27 cellular contexts compared by ENCODE assay signal in genomic region chr1:246580497-246581047, GRCh38. TPM values are rescaled to one million over a fixed set of nuclear protein-coding genes. Genes with fewer than 3 reads are reported as not detected.
DNase-seq lines count a peak whose midpoint lies in the region; ATAC-seq, FAIRE-seq and TF ChIP-seq lines count a peak whose summit lies in the region.
"Had no signal": no experiment of that assay in that cellular context is flagged by ENCODE, and none has a peak within 500 bp of the region (broad histone marks: within the 10 kb centered on the region; RNA-seq: fewer than 3 reads in every experiment).

No MANE protein-coding gene starts in this region.

- intact Hi-C loops in HepG2 (cut with micrococcal nuclease; ENCODE audit: unreplicated experiment), result no loop called here
- intact Hi-C loops in right lobe of liver (cut with DNase I), result no loop called here
- intact Hi-C loops in GM12878 (cut with micrococcal nuclease; ENCODE audit: unreplicated experiment), result no loop called here
- intact Hi-C loops in activated CD4-positive, alpha-beta T cell treated with anti-CD3 and anti-CD28 coated beads, Interleukin-2, amount 10 ng/mL, durations not matched to agents 24 days and 14 days (cut with micrococcal nuclease), result no loop called here

- no peaks in the 10 kb centered on the region for H3K9me3 Mint-ChIP-seq in nephron
- H3K9me3 Mint-ChIP-seq in activated CD4-positive, alpha-beta T cell treated with anti-CD3 and anti-CD28 coated beads, Interleukin-2, amount 10 ng/mL, durations not matched to agents 24 days and 14 days, result no peaks in the 10 kb centered on the region
- H3K9me3 Mint-ChIP-seq: CD4-positive, alpha-beta memory T cell; immature natural killer cell; T-cell had no signal

- H3K4me2 ChIP-seq in HepG2 (ENCODE audit: low read depth, low read length) (no peak overlapping the region; the same call in 1 of the 2 replicates), GM12878 (ENCODE audit: control insufficient read depth, insufficient read depth) (peak overlapping the region; percentile 81; the same call in 1 of the 2 replicates)

- no peak overlapping the region for H3K4me3 Mint-ChIP-seq in nephron
- H3K4me3 Mint-ChIP-seq in activated CD4-positive, alpha-beta T cell treated with anti-CD3 and anti-CD28 coated beads, Interleukin-2, amount 10 ng/mL, durations not matched to agents 24 days and 14 days, result no peak overlapping the region
- H3K4me3 Mint-ChIP-seq: immature natural killer cell had no signal

- TF ChIP-seq CTCF in HepG2 (CRISPR knock-in tag; IDR thresholded peaks at IDR 0.05), result no peak
- no peak for TF ChIP-seq CTCF in right lobe of liver (IDR thresholded peaks at IDR 0.05)
- no peak for TF ChIP-seq CTCF in GM12878 (IDR thresholded peaks at IDR 0.05 in 2 of 3, conservative IDR thresholded peaks at IDR 0.05 in 1 of 3; ENCODE audit: control insufficient read depth in 2 of 3, extremely low read depth in 1 of 3, insufficient read depth in 1 of 3, low read depth in 3 of 3, low read length in 3 of 3)
- no peak for TF ChIP-seq CTCF in nephron (IDR thresholded peaks at IDR 0.05; ENCODE audit: unreplicated experiment in 3 of 3)

- in situ Hi-C loops in HepG2 (cut with HindIII; ENCODE audit: extremely low pct_ligation_motif_present, low pct_unique_long_range_greater_than_20kb), result no loop called here
- in situ Hi-C loops in GM12878 (cut with MboI), result no loop called here

- FAIRE-seq in HepG2 (lab: Jason Lieb, UNC) (no peak), GM12878 (lab: Jason Lieb, UNC) (no peak)
- FAIRE-seq: urothelium cell line had no signal

- no peak overlapping the region for H2AFZ ChIP-seq in HepG2 (ENCODE audit: low read length)
- H2AFZ ChIP-seq in GM12878 (ENCODE audit: control insufficient read depth, low read depth, low read length), result no peak overlapping the region

- POLR2A ChIA-PET in HepG2 (lab: Yijun Ruan, JAX), result interaction anchor here (3.6 kb wide), 1 partner anchor 14 kb away, joined by 34 read pairs; the partner anchor contains the start of genes CNST and TFB2M
- POLR2A ChIA-PET in GM12878 (lab: Charles Lee), result interaction anchor here (1.7 kb wide), 1 partner anchor 14 kb away, joined by 7 read pairs; the partner anchor contains the start of genes CNST and TFB2M

- H3K27ac ChIP-seq in HepG2 (ENCODE audit: extremely low read length, insufficient read depth, low read length), result no peak overlapping the region
- peak overlapping the region in 1 of 3 donors; percentile 34 for H3K27ac ChIP-seq in right lobe of liver
- peak overlapping the region; percentile 30; the same call in 1 of the 2 replicates for H3K27ac ChIP-seq in GM12878 (ENCODE audit: control insufficient read depth, insufficient read depth)
- H3K27ac ChIP-seq: pancreas, VCaP had no signal

- TF ChIP-seq RAD21 in HepG2 (CRISPR knock-in tag; IDR thresholded peaks at IDR 0.05) (no peak), GM12878 (IDR thresholded peaks at IDR 0.05; ENCODE audit: insufficient read depth, low read depth, low read length) (no peak)

- H3K9ac ChIP-seq in HepG2 (ENCODE audit: insufficient read depth, low read depth, low read length), result no peak overlapping the region
- no peak overlapping the region for H3K9ac ChIP-seq in GM12878 (ENCODE audit: control insufficient read depth, insufficient read depth, low read length)

- H3K4me1 Mint-ChIP-seq in nephron, result peaks cover 60% of the 10 kb centered on the region
- H3K4me1 Mint-ChIP-seq in activated CD4-positive, alpha-beta T cell treated with anti-CD3 and anti-CD28 coated beads, Interleukin-2, amount 10 ng/mL, durations not matched to agents 24 days and 14 days, result peaks cover 23% of the 10 kb centered on the region

- no peaks in the 10 kb centered on the region for H4K20me1 ChIP-seq in HepG2 (ENCODE audit: insufficient read depth, low read length)
- H4K20me1 ChIP-seq in GM12878 (ENCODE audit: control insufficient read depth, insufficient read depth), result no peaks in the 10 kb centered on the region

- TF ChIP-seq POLR2A in HepG2 (IDR thresholded peaks at IDR 0.05; ENCODE audit: insufficient read depth in 1 of 2, low read depth in 2 of 2, low read length in 2 of 2) (no peak), right lobe of liver (IDR thresholded peaks at IDR 0.05) (no peak), GM12878 (IDR thresholded peaks at IDR 0.05; ENCODE audit: low read depth, low read length) (no peak)

- RAD21 ChIA-PET in GM12878 (lab: Charles Lee; ENCODE audit: unreplicated experiment), result interaction anchor here (1.7 to 2.4 kb wide), 2 partner anchors 11 to 14 kb away, joined by 6 read pairs; no protein-coding TSS in a partner anchor

- peak overlapping the region; percentile 52 to 80 (median 76) for H3K27ac Mint-ChIP-seq in nephron
- no peak overlapping the region for H3K27ac Mint-ChIP-seq in activated CD4-positive, alpha-beta T cell treated with anti-CD3 and anti-CD28 coated beads, Interleukin-2, amount 10 ng/mL, durations not matched to agents 24 days and 14 days
- H3K27ac Mint-ChIP-seq: T-cell had no signal

- H3K79me2 ChIP-seq in HepG2 (ENCODE audit: insufficient read depth, low read length) (peaks cover 47% of the 10 kb centered on the region), GM12878 (ENCODE audit: control insufficient read depth, insufficient read depth, low read length) (peaks cover 41% of the 10 kb centered on the region)

- CTCF ChIA-PET in HepG2 (lab: Yijun Ruan, JAX; ENCODE audit: low intra/inter-chr PET ratio, low total read pairs), result no interaction called here
- CTCF ChIA-PET in GM12878 (lab: Yijun Ruan, JAX), result interaction anchor here (0.8 to 0.9 kb wide), 2 partner anchors 11 to 21 kb away, joined by 3 to 5 read pairs; no protein-coding TSS in a partner anchor

- SMC1A ChIA-PET in GM12878 (lab: Charles Lee; ENCODE audit: uncharacterized antibody, unreplicated experiment), result interaction anchor here (2.4 kb wide), 1 partner anchor 11 kb away, joined by 14 read pairs; no protein-coding TSS in a partner anchor

- no peaks in the 10 kb centered on the region for H3K27me3 Mint-ChIP-seq in nephron (ENCODE audit: low read depth)
- H3K27me3 Mint-ChIP-seq in activated CD4-positive, alpha-beta T cell treated with anti-CD3 and anti-CD28 coated beads, Interleukin-2, amount 10 ng/mL, durations not matched to agents 24 days and 14 days, result no peaks in the 10 kb centered on the region
- H3K27me3 Mint-ChIP-seq: CD4-positive, alpha-beta memory T cell; T-cell had no signal

- BruUV-seq in HepG2 (replicated peaks; lab: Mats Ljungman, UMichigan) (no TSS peak), GM12878 (replicated peaks; lab: Mats Ljungman, UMichigan) (no TSS peak)

- no peak for ATAC-seq in HepG2
- no peak for ATAC-seq in right lobe of liver
- no peak for ATAC-seq in GM12878
- no peak for ATAC-seq in HG03354 (IDR thresholded peaks at IDR 0.05; ENCODE audit: poor library complexity, severe bottlenecking, unreplicated experiment)
- ATAC-seq: lower lobe of right lung; pancreas; stimulated activated naive CD8-positive, alpha-beta T cell treated with anti-CD3 and anti-CD28 coated beads, Interleukin-15, Interleukin-2, amounts not matched to agents 100 U/mL and 50 U/mL, for 24 hours; T-cell had no signal

- no peaks in the 10 kb centered on the region for H3K9me3 ChIP-seq in HepG2 (ENCODE audit: low read length)
- no peaks in the 10 kb centered on the region for H3K9me3 ChIP-seq in right lobe of liver
- no peaks in the 10 kb centered on the region for H3K9me3 ChIP-seq in GM12878 (replicated peaks; ENCODE audit: control insufficient read depth, insufficient read depth, low read length)
- H3K9me3 ChIP-seq: ascending aorta, lower lobe of right lung, pancreas had no signal

- DNase-seq in HepG2 (ENCODE audit: low spot score) (no peak), right lobe of liver (no peak), GM12878 (ENCODE audit: low read depth, low spot score) (no peak), T-helper 1 cell (no peak), NCI-H1694 treated with DMSO at 0.1 percent for 48 hours (lab: John Stamatoyannopoulos, UW) (no peak)
- DNase-seq in activated CD4-positive, alpha-beta T cell treated with anti-CD3 and anti-CD28 coated beads, Interleukin-2, amount 10 ng/mL, durations not matched to agents 24 days and 14 days, result no peak
- DNase-seq: ACHN; activated CD4-positive, alpha-beta T cell treated with anti-CD3 and anti-CD28 coated beads, Interleukin-2, amount 50 U/mL, for 4 hours; activated naive CD4-positive, alpha-beta T cell; cerebellar nuclear complex; effector CD8-positive, alpha-beta T cell; immature natural killer cell; KG1; lower lobe of right lung; NCI-H1048; NCI-H2029; NCI-H345; NK-92 treated with Interleukin-12 subunit alpha and Interleukin-12 subunit beta, amount 100 ng/mL, for 24 hours; pancreas; stimulated activated naive CD8-positive, alpha-beta T cell treated with anti-CD3 and anti-CD28 coated beads, Interleukin-15, Interleukin-2, amounts not matched to agents 100 U/mL and 50 U/mL, for 24 hours; T-cell had no signal

- TF ChIP-seq EP300 in HepG2 (IDR thresholded peaks at IDR 0.05; ENCODE audit: low read depth in 2 of 2, low read length in 2 of 2), result no peak
- no peak for TF ChIP-seq EP300 in HepG2 (CRISPR knock-in tag; IDR thresholded peaks at IDR 0.05; ENCODE audit: borderline replicate concordance)
- TF ChIP-seq EP300 in GM12878 (IDR thresholded peaks at IDR 0.05; ENCODE audit: borderline replicate concordance in 1 of 2, control insufficient read depth in 1 of 2, low read depth in 2 of 2, low read length in 2 of 2), result no peak

- peaks cover 19% of the 10 kb centered on the region for H3K36me3 Mint-ChIP-seq in nephron (ENCODE audit: low read depth)
- H3K36me3 Mint-ChIP-seq in activated CD4-positive, alpha-beta T cell treated with anti-CD3 and anti-CD28 coated beads, Interleukin-2, amount 10 ng/mL, durations not matched to agents 24 days and 14 days (ENCODE audit: low read depth), result peaks cover 21% of the 10 kb centered on the region

- H3K4me3 ChIP-seq in HepG2 (replicated peaks in 1 of 3; ENCODE audit: insufficient read depth in 1 of 3, low read depth in 2 of 3, low read length in 3 of 3), result no peak overlapping the region
- H3K4me3 ChIP-seq in right lobe of liver, result no peak overlapping the region
- H3K4me3 ChIP-seq in GM12878, result no peak overlapping the region
- H3K4me3 ChIP-seq: ascending aorta, lower lobe of right lung, pancreas had no signal

- H3K27me3 ChIP-seq in HepG2 (ENCODE audit: control insufficient read depth in 1 of 2, insufficient read depth in 2 of 2, low read length in 2 of 2), result no peaks in the 10 kb centered on the region
- H3K27me3 ChIP-seq in right lobe of liver, result no peaks in the 10 kb centered on the region
- H3K27me3 ChIP-seq in GM12878 (replicated peaks in 1 of 2; ENCODE audit: control insufficient read depth in 2 of 2, insufficient read depth in 2 of 2, low read length in 1 of 2), result no peaks in the 10 kb centered on the region
- H3K27me3 ChIP-seq: ascending aorta, pancreas had no signal

- H3K36me3 ChIP-seq in HepG2 (replicated peaks in 1 of 2; ENCODE audit: control insufficient read depth in 1 of 2, insufficient read depth in 2 of 2, low read length in 2 of 2), result no peaks in the 10 kb centered on the region; a peak in 1 of 5 replicates
- H3K36me3 ChIP-seq in right lobe of liver, result no peaks in the 10 kb centered on the region
- peaks cover 2 to 7% of the 10 kb centered on the region in 2 experiments; a peak in 3 of 4 replicates for H3K36me3 ChIP-seq in GM12878 (ENCODE audit: control insufficient read depth in 2 of 2, insufficient read depth in 2 of 2, low read length in 1 of 2)
- H3K36me3 ChIP-seq: lower lobe of right lung, pancreas had no signal

- 96% methylated on average over 11 of the region's 11 CpGs for WGBS in HepG2 (ENCODE audit: low lambda C conversion rate)
- 80% methylated on average over 8 of the region's 11 CpGs for WGBS in right lobe of liver (ENCODE audit: insufficient coverage, low coverage, low lambda C conversion rate, missing lambda C conversion rate)
- 84% methylated on average over 11 of the region's 11 CpGs for WGBS in GM12878 (ENCODE audit: insufficient coverage, insufficient replicate concordance, low lambda C conversion rate, missing lambda C conversion rate)

- H3K4me1 ChIP-seq in HepG2 (ENCODE audit: insufficient read depth, low read length), result peaks cover 83% of the 10 kb centered on the region
- peaks cover 0 to 57% (median 14%) of the 10 kb centered on the region in 4 donors for H3K4me1 ChIP-seq in right lobe of liver
- peaks cover 24% of the 10 kb centered on the region for H3K4me1 ChIP-seq in GM12878 (ENCODE audit: control insufficient read depth, insufficient read depth, low read length)

RNA-seq across cellular contexts. Expression of gene CNST, which starts 14.3 kb away (rescaled TPM):
- 12.4 and 15.7 TPM in 2 replicates for total RNA-seq in HepG2 (2016; rRNA removed; fragmentation: Illumina TruSeq; extraction: Trizol)
- 8.5 and 9.1 TPM in 2 replicates for total RNA-seq in HepG2 (2016; cell fraction: cytosol; rRNA removed; fragmentation: Illumina TruSeq; extraction: Trizol; ENCODE audit: low read depth)
- total RNA-seq in HepG2 (2016; cell fraction: insoluble cytoplasmic fraction; rRNA removed; fragmentation: Illumina TruSeq; extraction: Trizol), result 12.0 and 15.5 TPM in 2 replicates
- 7.1 and 7.9 TPM in 2 replicates for total RNA-seq in HepG2 (2016; cell fraction: membrane; rRNA removed; fragmentation: Illumina TruSeq; extraction: Trizol)
- total RNA-seq in HepG2 (2016; cell fraction: nucleus; rRNA removed; fragmentation: Illumina TruSeq; extraction: Trizol), result 12.9 and 18.4 TPM in 2 replicates
- 6.3 and 6.4 TPM in 2 replicates for polyA plus RNA-seq in HepG2 (2011; rRNA removed)
- 3.1 and 5.0 TPM in 2 replicates for polyA plus RNA-seq in HepG2 (2011; cell fraction: cytosol; rRNA removed)
- 5.9 and 6.8 TPM in 2 replicates for polyA plus RNA-seq in HepG2 (2011; cell fraction: nucleus; rRNA removed)
- polyA plus RNA-seq in HepG2 (2012), result 7.3 and 9.2 TPM in 2 replicates
- 1.2 and 1.3 TPM in 2 replicates for polyA plus RNA-seq in HepG2 (2016; cell fraction: cytosol; fragmentation: Illumina TruSeq; extraction: Trizol; ENCODE audit: low read depth)
- 9.3 and 11.1 TPM in 2 replicates for polyA plus RNA-seq in HepG2 (2016; cell fraction: insoluble cytoplasmic fraction; fragmentation: Illumina TruSeq; extraction: Trizol; ENCODE audit: low read depth)
- polyA plus RNA-seq in HepG2 (2016; cell fraction: membrane; fragmentation: Illumina TruSeq; extraction: Trizol; ENCODE audit: low read depth), result 2.1 and 2.4 TPM in 2 replicates
- 14.1 and 14.2 TPM in 2 replicates for polyA plus RNA-seq in HepG2 (2016; cell fraction: nucleus; fragmentation: Illumina TruSeq; extraction: Trizol; ENCODE audit: insufficient read depth, low read depth)
- polyA minus RNA-seq in HepG2 (2011; rRNA and poly(A)+ RNA removed; ENCODE audit: low replicate concordance), result 8.5 and 12.2 TPM in 2 replicates
- 6.3 and 8.2 TPM in 2 replicates for polyA minus RNA-seq in HepG2 (2011; cell fraction: cytosol; rRNA and poly(A)+ RNA removed)
- polyA minus RNA-seq in HepG2 (2011; cell fraction: nucleus; rRNA and poly(A)+ RNA removed), result 35.5 and 40.3 TPM in 2 replicates
- total RNA-seq in right lobe of liver, result 10 to 100 TPM in 5 of 6 experiments, 1 to 10 TPM in 1; 9.8 to 21.7 (median 14.6) TPM
- 56.0 and 62.4 TPM in 2 replicates for total RNA-seq in GM12878 (2013; cell fraction: nucleolus; rRNA removed)
- total RNA-seq in GM12878 (2014; rRNA removed), result 10.6 and 12.0 TPM in 2 replicates
- total RNA-seq in GM12878 (2014; rRNA removed; fragmentation: Illumina TruSeq; extraction: Trizol), result 13.2 and 13.4 TPM in 2 replicates
- 15.6 and 18.8 TPM in 2 replicates for total RNA-seq in GM12878 (2021)
- 4.4 TPM for polyA plus RNA-seq in GM12878 (2011; ENCODE audit: low read depth)
- polyA plus RNA-seq in GM12878 (2011; rRNA removed), result 12.5 and 15.4 TPM in 2 replicates
- 6.3 and 7.4 TPM in 2 replicates for polyA plus RNA-seq in GM12878 (2011; cell fraction: cytosol; rRNA removed)
- 9.5 and 10.1 TPM in 2 replicates for polyA plus RNA-seq in GM12878 (2011; cell fraction: nucleus; rRNA removed)
- 7.1 and 9.0 TPM in 2 replicates for polyA plus RNA-seq in GM12878 (2012)
- 12.1 and 15.8 TPM in 2 replicates for polyA plus RNA-seq in GM12878 (2014; fragmentation: Illumina TruSeq; extraction: Trizol)
- polyA plus RNA-seq in GM12878 (2014; fragmentation: Nextera tagmentation; extraction: Ambion mirVana), result 1 to 10 TPM; 4.8 to 4.9 TPM
- polyA plus RNA-seq in GM12878 (2014; rRNA removed), result 8.9 and 9.4 TPM in 2 replicates
- 10 to 100 TPM; 14.9 to 16.2 TPM for polyA plus RNA-seq in GM12878 (2016; fragmentation: Nextera tagmentation; extraction: Ambion mirVana)
- 18.1 and 43.2 TPM in 2 replicates for polyA minus RNA-seq in GM12878 (2011; rRNA and poly(A)+ RNA removed)
- polyA minus RNA-seq in GM12878 (2011; cell fraction: cytosol; rRNA and poly(A)+ RNA removed), result 6.5 and 9.2 TPM in 2 replicates
- polyA minus RNA-seq in GM12878 (2011; cell fraction: nucleus; rRNA and poly(A)+ RNA removed), result 15.2 and 21.5 TPM in 2 replicates
- total RNA-seq in activated CD4-positive, alpha-beta T cell treated with anti-CD3 and anti-CD28 coated beads, Interleukin-2, amount 10 ng/mL, durations not matched to agents 24 days and 14 days, result 26.4 and 28.5 TPM in 2 replicates

RNA-seq across cellular contexts. Expression of gene TFB2M, which starts 14.5 kb away (rescaled TPM):
- 31.4 and 45.9 TPM in 2 replicates for total RNA-seq in HepG2 (2016; rRNA removed; fragmentation: Illumina TruSeq; extraction: Trizol)
- 8.9 and 9.8 TPM in 2 replicates for total RNA-seq in HepG2 (2016; cell fraction: cytosol; rRNA removed; fragmentation: Illumina TruSeq; extraction: Trizol; ENCODE audit: low read depth)
- total RNA-seq in HepG2 (2016; cell fraction: insoluble cytoplasmic fraction; rRNA removed; fragmentation: Illumina TruSeq; extraction: Trizol), result 32.2 and 43.1 TPM in 2 replicates
- total RNA-seq in HepG2 (2016; cell fraction: membrane; rRNA removed; fragmentation: Illumina TruSeq; extraction: Trizol), result 9.8 and 12.0 TPM in 2 replicates
- total RNA-seq in HepG2 (2016; cell fraction: nucleus; rRNA removed; fragmentation: Illumina TruSeq; extraction: Trizol), result 17.5 and 20.5 TPM in 2 replicates
- 12.0 and 15.7 TPM in 2 replicates for polyA plus RNA-seq in HepG2 (2011; rRNA removed)
- polyA plus RNA-seq in HepG2 (2011; cell fraction: cytosol; rRNA removed), result 7.1 and 10.0 TPM in 2 replicates
- 5.1 and 5.6 TPM in 2 replicates for polyA plus RNA-seq in HepG2 (2011; cell fraction: nucleus; rRNA removed)
- 15.8 and 18.7 TPM in 2 replicates for polyA plus RNA-seq in HepG2 (2012)
- 3.6 and 3.8 TPM in 2 replicates for polyA plus RNA-seq in HepG2 (2016; cell fraction: cytosol; fragmentation: Illumina TruSeq; extraction: Trizol; ENCODE audit: low read depth)
- polyA plus RNA-seq in HepG2 (2016; cell fraction: insoluble cytoplasmic fraction; fragmentation: Illumina TruSeq; extraction: Trizol; ENCODE audit: low read depth), result 39.9 and 41.4 TPM in 2 replicates
- polyA plus RNA-seq in HepG2 (2016; cell fraction: membrane; fragmentation: Illumina TruSeq; extraction: Trizol; ENCODE audit: low read depth), result 6.0 and 6.8 TPM in 2 replicates
- 21.1 and 23.0 TPM in 2 replicates for polyA plus RNA-seq in HepG2 (2016; cell fraction: nucleus; fragmentation: Illumina TruSeq; extraction: Trizol; ENCODE audit: insufficient read depth, low read depth)
- polyA minus RNA-seq in HepG2 (2011; rRNA and poly(A)+ RNA removed; ENCODE audit: low replicate concordance), result 4.7 and 9.6 TPM in 2 replicates
- polyA minus RNA-seq in HepG2 (2011; cell fraction: cytosol; rRNA and poly(A)+ RNA removed), result 5.7 and 6.9 TPM in 2 replicates
- 13.8 and 14.8 TPM in 2 replicates for polyA minus RNA-seq in HepG2 (2011; cell fraction: nucleus; rRNA and poly(A)+ RNA removed)
- 10 to 100 TPM; 13.1 to 24.8 (median 19.6) TPM for total RNA-seq in right lobe of liver
- 13.2 and 16.6 TPM in 2 replicates for total RNA-seq in GM12878 (2013; cell fraction: nucleolus; rRNA removed)
- 25.8 and 26.6 TPM in 2 replicates for total RNA-seq in GM12878 (2014; rRNA removed)
- 23.0 and 26.8 TPM in 2 replicates for total RNA-seq in GM12878 (2014; rRNA removed; fragmentation: Illumina TruSeq; extraction: Trizol)
- total RNA-seq in GM12878 (2021), result 23.3 and 25.2 TPM in 2 replicates
- 11.9 TPM for polyA plus RNA-seq in GM12878 (2011; ENCODE audit: low read depth)
- polyA plus RNA-seq in GM12878 (2011; rRNA removed), result 36.8 and 53.4 TPM in 2 replicates
- 13.9 and 15.7 TPM in 2 replicates for polyA plus RNA-seq in GM12878 (2011; cell fraction: cytosol; rRNA removed)
- polyA plus RNA-seq in GM12878 (2011; cell fraction: nucleus; rRNA removed), result 13.6 and 17.9 TPM in 2 replicates
- 16.4 and 21.3 TPM in 2 replicates for polyA plus RNA-seq in GM12878 (2012)
- 26.4 and 30.2 TPM in 2 replicates for polyA plus RNA-seq in GM12878 (2014; fragmentation: Illumina TruSeq; extraction: Trizol)
- polyA plus RNA-seq in GM12878 (2014; fragmentation: Nextera tagmentation; extraction: Ambion mirVana), result 10 to 100 TPM; 47.2 to 66.0 TPM
- 28.1 and 35.3 TPM in 2 replicates for polyA plus RNA-seq in GM12878 (2014; rRNA removed)
- polyA plus RNA-seq in GM12878 (2016; fragmentation: Nextera tagmentation; extraction: Ambion mirVana), result 10 to 100 TPM; 52.2 to 52.5 TPM
- polyA minus RNA-seq in GM12878 (2011; rRNA and poly(A)+ RNA removed), result 6.0 and 7.9 TPM in 2 replicates
- 4.1 and 4.5 TPM in 2 replicates for polyA minus RNA-seq in GM12878 (2011; cell fraction: cytosol; rRNA and poly(A)+ RNA removed)
- 9.2 and 11.4 TPM in 2 replicates for polyA minus RNA-seq in GM12878 (2011; cell fraction: nucleus; rRNA and poly(A)+ RNA removed)
- total RNA-seq in activated CD4-positive, alpha-beta T cell treated with anti-CD3 and anti-CD28 coated beads, Interleukin-2, amount 10 ng/mL, durations not matched to agents 24 days and 14 days, result 24.3 and 26.5 TPM in 2 replicates
